In the genomic region with DNA sequence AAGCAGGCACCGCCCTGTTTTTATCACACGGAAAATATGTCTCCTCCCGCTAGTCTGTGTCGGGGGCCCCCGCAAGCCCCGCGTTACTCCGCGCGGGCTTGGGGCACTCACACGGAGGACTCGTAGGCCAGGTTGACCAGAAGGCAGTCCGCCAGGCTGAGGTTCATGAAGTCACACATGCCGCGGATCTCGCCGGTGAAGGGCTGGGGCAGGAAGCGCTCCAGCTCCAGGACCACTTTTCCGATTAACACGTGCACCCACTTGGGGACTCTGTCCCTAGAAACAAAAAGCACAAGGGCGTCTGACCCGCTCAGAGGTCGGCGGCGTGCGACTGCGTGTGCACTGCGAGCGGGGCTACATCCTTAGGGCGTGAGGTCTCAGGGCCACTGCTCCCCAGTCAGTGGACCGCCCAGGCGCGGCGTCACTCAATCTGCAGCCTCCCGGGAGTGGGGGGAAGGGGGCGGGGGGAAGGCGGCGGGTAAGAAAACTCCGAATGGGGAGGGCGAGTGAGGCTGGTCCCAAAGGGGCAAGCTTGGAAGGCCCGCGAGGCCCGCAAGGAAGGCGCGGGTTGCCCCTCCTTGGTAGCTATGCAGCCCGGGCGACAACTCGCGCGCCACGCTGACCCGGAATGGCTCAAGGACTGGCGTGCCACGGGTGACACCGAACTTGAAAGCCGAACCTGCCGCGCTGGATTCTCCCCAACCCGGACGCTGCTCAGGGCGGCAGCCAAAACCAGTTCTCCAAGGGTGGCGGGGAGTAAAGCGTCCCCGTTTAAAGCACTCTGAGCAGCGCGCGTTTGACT, we compare ENCODE assay signal across 8 cellular contexts. TPM values are rescaled to one million over a fixed set of nuclear protein-coding genes. Genes with fewer than 3 reads are reported as not detected.
DNase-seq lines count a peak whose midpoint lies in the region; ATAC-seq and TF ChIP-seq lines count a peak whose summit lies in the region.

No MANE protein-coding gene starts in this region.

- DNase-seq in DMS153 treated with DMSO at 0.1 percent for 48 hours (lab: John Stamatoyannopoulos, UW; ENCODE audit: unreplicated experiment) (peak; percentile 33), HPDE6-E6E7 (ENCODE audit: extremely low spot score) (peak; percentile 79), amniotic stem cell (lab: John Stamatoyannopoulos, UW) (peak; percentile 10), right atrium auricular region (ENCODE audit: low spot score) (peak; percentile 72), putamen (ENCODE audit: low spot score) (peak; percentile 53), vagina (ENCODE audit: extremely low spot score in 2 of 2) (no peak)

- peaks cover 0 to 6% of the 10 kb centered on the region in 2 donors for H3K4me1 ChIP-seq in right atrium auricular region
- H3K4me1 ChIP-seq in vagina, result peaks cover 9% of the 10 kb centered on the region

- no peak for TF ChIP-seq POLR2A in vagina (IDR thresholded peaks at IDR 0.05)

- peaks cover 6% of the 10 kb centered on the region for H3K36me3 ChIP-seq in right atrium auricular region
- H3K36me3 ChIP-seq in vagina, result no peaks in the 10 kb centered on the region

- H3K36me3 Mint-ChIP-seq in T-helper 1 cell treated with Interleukin-12 subunit alpha and Interleukin-12 subunit beta and Interleukin-4 antibody, amounts not matched to agents 30 μg/mL and 1 μg/mL, for 36 hours (ENCODE audit: low read depth), result peaks cover 16% of the 10 kb centered on the region

- ATAC-seq in GM19463 (IDR thresholded peaks at IDR 0.05; ENCODE audit: unreplicated experiment), result peak; percentile 49

- H3K27me3 Mint-ChIP-seq in T-helper 1 cell treated with Interleukin-12 subunit alpha and Interleukin-12 subunit beta and Interleukin-4 antibody, amounts not matched to agents 30 μg/mL and 1 μg/mL, for 36 hours (ENCODE audit: low read depth), result no peaks in the 10 kb centered on the region

- H3K27me3 ChIP-seq in right atrium auricular region (no peaks in the 10 kb centered on the region), vagina (no peaks in the 10 kb centered on the region)

- intact Hi-C loops in vagina (cut with DNase I), result no loop called here

- peaks cover 13% of the 10 kb centered on the region for H3K4me1 Mint-ChIP-seq in T-helper 1 cell treated with Interleukin-12 subunit alpha and Interleukin-12 subunit beta and Interleukin-4 antibody, amounts not matched to agents 30 μg/mL and 1 μg/mL, for 36 hours (ENCODE audit: low read depth)

- H3K4me3 ChIP-seq in right atrium auricular region, result peak overlapping the region; percentile 56 to 84
- H3K4me3 ChIP-seq in vagina, result peak overlapping the region; percentile 79 to 87

- TF ChIP-seq CTCF in right atrium auricular region (IDR thresholded peaks at IDR 0.05) (no peak), vagina (IDR thresholded peaks at IDR 0.05) (no peak)

- H3K27ac Mint-ChIP-seq in T-helper 1 cell treated with Interleukin-12 subunit alpha and Interleukin-12 subunit beta and Interleukin-4 antibody, amounts not matched to agents 30 μg/mL and 1 μg/mL, for 36 hours, result peak overlapping the region; percentile 96

- no peaks in the 10 kb centered on the region for H3K9me3 ChIP-seq in right atrium auricular region
- H3K9me3 ChIP-seq in vagina, result no peaks in the 10 kb centered on the region

- peak overlapping the region; percentile 94 for H3K4me3 Mint-ChIP-seq in T-helper 1 cell treated with Interleukin-12 subunit alpha and Interleukin-12 subunit beta and Interleukin-4 antibody, amounts not matched to agents 30 μg/mL and 1 μg/mL, for 36 hours

- no peaks in the 10 kb centered on the region for H3K9me3 Mint-ChIP-seq in T-helper 1 cell treated with Interleukin-12 subunit alpha and Interleukin-12 subunit beta and Interleukin-4 antibody, amounts not matched to agents 30 μg/mL and 1 μg/mL, for 36 hours

- H3K27ac ChIP-seq in right atrium auricular region, result peak overlapping the region; percentile 79 to 80
- peak overlapping the region; percentile 78 for H3K27ac ChIP-seq in vagina

RNA-seq across cellular contexts. Expression of gene NAAA, which starts 0.7 kb away (rescaled TPM):
- total RNA-seq in right atrium auricular region (10 to 100 TPM; 39.5 to 54.6 TPM), vagina (110 TPM)

RNA-seq across cellular contexts. Expression of gene PPEF2, which starts 37.8 kb away (rescaled TPM):
- total RNA-seq in right atrium auricular region (not detected), vagina (not detected)

RNA-seq across cellular contexts. Expression of gene SDAD1, which starts 50.7 kb away (rescaled TPM):
- total RNA-seq in right atrium auricular region (10 to 100 TPM; 22.1 to 22.6 TPM), vagina (27.5 TPM)

Comparison
In these comparisons a context has a peak if more than half of its experiments do, and no peak if none do; other contexts are left out.
1. DNase-seq: peak in DMS153 treated with DMSO at 0.1 percent for 48 hours (single experiment), HPDE6-E6E7 (single experiment), amniotic stem cell (single experiment), right atrium auricular region (single experiment) and putamen (single experiment); none in vagina (0 of 2).